In genomic region chr11:120034176-120034575, GRCh38 we compare ENCODE assay signal across 25 cellular contexts.
"Had no signal": no experiment of that assay in that cellular context is flagged by ENCODE, and none has a peak within 500 bp of the region (broad histone marks: within the 10 kb centered on the region; RNA-seq: fewer than 3 reads in every experiment).

No MANE protein-coding gene starts in this region.

- H3K4me2 ChIP-seq: neural progenitor cell had no signal

- H3K4me1 ChIP-seq: breast epithelium, gastroesophageal sphincter, lower lobe of right lung, right lobe of liver, testis, transverse colon had no signal

- H3K4me3 ChIP-seq: breast epithelium, gastroesophageal sphincter, lower lobe of right lung, neural progenitor cell, right lobe of liver, testis, transverse colon had no signal

- H3K36me3 ChIP-seq: breast epithelium, gastroesophageal sphincter, lower lobe of right lung, neural progenitor cell, right lobe of liver, transverse colon had no signal

- H3K27me3 ChIP-seq: breast epithelium, neural progenitor cell, right lobe of liver, testis had no signal

- DNase-seq: activated CD4-positive, alpha-beta T cell treated with anti-CD3 and anti-CD28 coated beads for 48 hours; activated CD4-positive, alpha-beta T cell treated with anti-CD3 and anti-CD28 coated beads, Interleukin-2, amount 50 U/mL, for 48 hours; activated naive CD8-positive, alpha-beta T cell treated with anti-CD3 and anti-CD28 coated beads, Interleukin-2, amount 50 U/mL, for 24 hours; activated T-cell treated with anti-CD3 and anti-CD28 coated beads, Interleukin-2, amount 50 U/mL, for 48 hours; amygdala; effector memory CD8-positive, alpha-beta T cell; hippocampal formation; kidney; lower lobe of right lung; mesendoderm; natural killer cell; right lobe of liver; stimulated activated CD4-positive, alpha-beta T cell treated with anti-CD3 and anti-CD28 coated beads, Interleukin-2, amount 100 ng/mL, for 48 hours; stimulated activated naive CD4-positive, alpha-beta T cell treated with Interleukin-2 at 50 U/mL for 16 hours; T-helper 9 cell; testis; transverse colon had no signal

- H3K27ac ChIP-seq: breast epithelium, gastroesophageal sphincter, lower lobe of right lung, neural progenitor cell, right lobe of liver, testis, transverse colon, VCaP had no signal

- H3K9me3 ChIP-seq: right lobe of liver, testis, transverse colon had no signal

- H2AFZ ChIP-seq: neural progenitor cell had no signal

- H3K9ac ChIP-seq: neural progenitor cell had no signal

- FAIRE-seq: colon, endothelial cell of umbilical vein, kidney, TTC549, urothelium cell line had no signal
